9 cellular contexts compared by ENCODE assay signal in genomic region chr10:77622822-77623410, GRCh38. TPM values are rescaled to one million over a fixed set of nuclear protein-coding genes. Genes with fewer than 3 reads are reported as not detected.
DNase-seq lines count a peak whose midpoint lies in the region; ATAC-seq and TF ChIP-seq lines count a peak whose summit lies in the region.
"Had no signal": no experiment of that assay in that cellular context is flagged by ENCODE, and none has a peak within 500 bp of the region (broad histone marks: within the 10 kb centered on the region; RNA-seq: fewer than 3 reads in every experiment).

No MANE protein-coding gene starts in this region.

- no peaks in the 10 kb centered on the region for H3K36me3 ChIP-seq in left ventricle myocardium inferior
- H3K36me3 ChIP-seq: Peyer's patch had no signal

- H3K9me3 ChIP-seq in left ventricle myocardium inferior (replicated peaks): no peaks in the 10 kb centered on the region
- H3K9me3 ChIP-seq: Peyer's patch had no signal

- H3K4me1 ChIP-seq in left ventricle myocardium inferior: no peaks in the 10 kb centered on the region

- ATAC-seq in GM19397 (IDR thresholded peaks at IDR 0.05; ENCODE audit: unreplicated experiment): peak; percentile 57
- peak; percentile 67 for ATAC-seq in HG03097 (IDR thresholded peaks at IDR 0.05; ENCODE audit: low FRiP score, unreplicated experiment)
- ATAC-seq in GM21576 (IDR thresholded peaks at IDR 0.05; ENCODE audit: unreplicated experiment): no peak

- no peak for TF ChIP-seq CTCF in left ventricle myocardium inferior (IDR thresholded peaks at IDR 0.05; ENCODE audit: borderline replicate concordance)

- H3K27me3 ChIP-seq in left ventricle myocardium inferior (ENCODE audit: low read depth): peaks cover 14% of the 10 kb centered on the region
- H3K27me3 ChIP-seq: Peyer's patch had no signal

- H3K27ac ChIP-seq in left ventricle myocardium inferior (replicated peaks): no peak overlapping the region
- H3K27ac ChIP-seq: Peyer's patch had no signal

- H3K4me3 ChIP-seq in left ventricle myocardium inferior: no peak overlapping the region
- H3K4me3 ChIP-seq: Peyer's patch had no signal

- intact Hi-C loops in left ventricle myocardium inferior (cut with micrococcal nuclease): no loop called here

- DNase-seq in SIG-M5 treated with dmso at 0.1 percent for 504 hours (lab: John Stamatoyannopoulos, UW; ENCODE audit: unreplicated experiment) (peak; percentile 72), pons (ENCODE audit: low spot score) (peak; percentile 80), AG20443 (ENCODE audit: low spot score) (no peak), NCI-H446 (lab: John Stamatoyannopoulos, UW) (no peak), left ventricle myocardium inferior (no peak)
- DNase-seq: Peyer's patch had no signal

RNA-seq across cellular contexts. Expression of gene KCNMA1, which starts 14.7 kb away (rescaled TPM):
- total RNA-seq in left ventricle myocardium inferior: 1.8 TPM

Comparison
In these comparisons a context has a peak if more than half of its experiments do, and no peak if none do; other contexts are left out.
1. DNase-seq: peak in SIG-M5 treated with dmso at 0.1 percent for 504 hours (single experiment) and pons (single experiment); none in AG20443 (single experiment), NCI-H446 (0 of 2) and left ventricle myocardium inferior (single experiment).